ENCODE assay signal across 12 cellular contexts in genomic region chr5:150627731-150628545, GRCh38. TPM values are rescaled to one million over a fixed set of nuclear protein-coding genes. Genes with fewer than 3 reads are reported as not detected.
A peak's percentile ranks its signal among the peaks of the same experiment; 100 is the strongest.
DNase-seq lines count a peak whose midpoint lies in the region; ATAC-seq, FAIRE-seq and TF ChIP-seq lines count a peak whose summit lies in the region.
"Had no signal": no experiment of that assay in that cellular context is flagged by ENCODE, and none has a peak within 500 bp of the region (broad histone marks: within the 10 kb centered on the region; RNA-seq: fewer than 3 reads in every experiment).

No MANE protein-coding gene starts in this region.

- no peak overlapping the region for H2AFZ ChIP-seq in fibroblast of lung (ENCODE audit: low read length)

- no peak for FAIRE-seq in pancreas (lab: Jason Lieb, UNC)

- H3K4me3 ChIP-seq in BLaER1 (0 out of 2 replicates have a peak overlapping the region, but pooled peaks have one; percentile 8), Panc1 (ENCODE audit: low read depth in 2 of 2, low read length in 2 of 2) (no peak overlapping the region), fibroblast of lung (replicated peaks in 1 of 4; ENCODE audit: control extremely low read depth in 1 of 4, insufficient read depth in 1 of 4, low read depth in 3 of 4, low read length in 4 of 4) (no peak overlapping the region), pancreas (peak overlapping the region in 2 of 4 donors; percentile 81 to 92)

- peaks cover 32% of the 10 kb centered on the region for H3K36me3 ChIP-seq in BLaER1
- no peaks in the 10 kb centered on the region; the same call in 1 of the 2 replicates for H3K36me3 ChIP-seq in Panc1 (ENCODE audit: control insufficient read depth, insufficient read depth, low read length)
- no peaks in the 10 kb centered on the region for H3K36me3 ChIP-seq in fibroblast of lung (ENCODE audit: control insufficient read depth, insufficient read depth, low read length)
- no peaks in the 10 kb centered on the region for H3K36me3 ChIP-seq in pancreas

- H3K27ac ChIP-seq in BLaER1 (peak overlapping the region; percentile 82; the same call in 1 of the 2 replicates), Panc1 (ENCODE audit: low read length) (peak overlapping the region; percentile 71; the same call in 1 of the 2 replicates), fibroblast of lung (ENCODE audit: insufficient read depth, low read length) (no peak overlapping the region), pancreas (peak overlapping the region in 3 of 4 donors; percentile 69 to 92 (median 87))
- H3K27ac ChIP-seq: KMS-11 had no signal

- H3K79me2 ChIP-seq in fibroblast of lung (ENCODE audit: control insufficient read depth, insufficient read depth, low read length) = no peaks in the 10 kb centered on the region

- H3K9ac ChIP-seq in BLaER1 (peak overlapping the region; percentile 51), fibroblast of lung (ENCODE audit: insufficient read depth, low read length) (no peak overlapping the region)
- H3K9ac ChIP-seq: KMS-11 had no signal

- WGBS in pancreas, 2 donors = 64 to 66% methylated on average over 5 of the region's 5 CpGs

- no peak for TF ChIP-seq CTCF in Panc1 (IDR thresholded peaks at IDR 0.05)
- no peak for TF ChIP-seq CTCF in fibroblast of lung (conservative IDR thresholded peaks at IDR 0.05 in 1 of 2, IDR thresholded peaks at IDR 0.05 in 1 of 2; ENCODE audit: low read depth in 1 of 2, low read length in 2 of 2)
- TF ChIP-seq CTCF in pancreas (IDR thresholded peaks at IDR 0.05) = no peak

- ATAC-seq in Panc1 (no peak), pancreas (no peak), GM18858 (IDR thresholded peaks at IDR 0.05; ENCODE audit: unreplicated experiment) (no peak), HG03135 (IDR thresholded peaks at IDR 0.05; ENCODE audit: unreplicated experiment) (no peak), HG02571 (IDR thresholded peaks at IDR 0.05; ENCODE audit: unreplicated experiment) (no peak)

- H3K27me3 ChIP-seq in BLaER1 (no peaks in the 10 kb centered on the region), Panc1 (ENCODE audit: control insufficient read depth, insufficient read depth, low read length) (no peaks in the 10 kb centered on the region), fibroblast of lung (ENCODE audit: control insufficient read depth, insufficient read depth, low read length) (no peaks in the 10 kb centered on the region), pancreas (no peaks in the 10 kb centered on the region)

- no peak for DNase-seq in Panc1 (ENCODE audit: low read depth, low spot score)
- DNase-seq in fibroblast of lung (ENCODE audit: low read depth in 2 of 2) = peak; percentile 37 to 86
- DNase-seq in pancreas = peak in 1 of 6 donors; percentile 43
- no peak for DNase-seq in cerebellum (ENCODE audit: low spot score)
- DNase-seq: CD4-positive, alpha-beta memory T cell; NCI-H524; occipital lobe had no signal

- H4K20me1 ChIP-seq in BLaER1 = peaks cover 58% of the 10 kb centered on the region
- no peaks in the 10 kb centered on the region for H4K20me1 ChIP-seq in fibroblast of lung (ENCODE audit: control insufficient read depth, extremely low read depth, insufficient read depth, low read length)

- in situ Hi-C loops in Panc1 (cut with HindIII; ENCODE audit: low pct_unique_long_range_greater_than_20kb, low sequenced_read_pairs) = no loop called here

- BruUV-seq in Panc1 (replicated peaks; lab: Mats Ljungman, UMichigan) = TSS peak; percentile 59

- H3K4me2 ChIP-seq in BLaER1 = peak overlapping the region; percentile 93
- no peak overlapping the region for H3K4me2 ChIP-seq in fibroblast of lung (ENCODE audit: extremely low read depth, insufficient read depth, low read length)
- H3K4me2 ChIP-seq: KMS-11 had no signal

- intact Hi-C loops in Panc1 (cut with micrococcal nuclease; ENCODE audit: unreplicated experiment) (no loop called here), pancreas (cut with DNase I) (no loop called here)

- CTCF ChIA-PET in Panc1 (lab: Charles Lee) = interaction anchor here (0.7 kb wide), 1 partner anchor 14 kb away, joined by 3 read pairs; no protein-coding TSS in a partner anchor

- H3K4me1 ChIP-seq in BLaER1 (peaks cover 91% of the 10 kb centered on the region), Panc1 (ENCODE audit: control insufficient read depth, insufficient read depth, low read length) (peaks cover 91% of the 10 kb centered on the region), fibroblast of lung (ENCODE audit: control insufficient read depth, extremely low read depth, insufficient read depth, low read length) (peaks cover 18% of the 10 kb centered on the region), pancreas (peaks cover 0 to 16% (median 5%) of the 10 kb centered on the region in 3 donors)

- no peaks in the 10 kb centered on the region for H3K9me3 ChIP-seq in BLaER1
- no peaks in the 10 kb centered on the region for H3K9me3 ChIP-seq in Panc1 (ENCODE audit: control insufficient read depth, insufficient read depth, low read depth, low read length)
- no peaks in the 10 kb centered on the region for H3K9me3 ChIP-seq in fibroblast of lung (ENCODE audit: control insufficient read depth, insufficient read depth, low read depth, low read length)
- H3K9me3 ChIP-seq in pancreas = no peaks in the 10 kb centered on the region

- POLR2A ChIA-PET in Panc1 (lab: Charles Lee) = no interaction called here

RNA-seq across cellular contexts. Expression of gene SYNPO, which starts 12.5 kb away (rescaled TPM):
- total RNA-seq in Panc1 (2021; ENCODE audit: unreplicated experiment) (82.8 TPM), fibroblast of lung (5.6 and 6.6 TPM in 2 replicates), pancreas (10 to 100 TPM; 23.3 to 68.3 (median 28.4) TPM), cerebellum (1.4 TPM)
- polyA plus RNA-seq in Panc1 (2012; ENCODE audit: insufficient read length) = 66.3 TPM
- polyA plus RNA-seq in fibroblast of lung (9.8 and 10.5 TPM in 2 replicates), pancreas (10 to 100 TPM; 28.8 TPM)
- 25.0 and 50.9 TPM in 2 replicates for polyA plus RNA-seq in fibroblast of lung (2012)
- 115 and 181 TPM in 2 replicates for polyA minus RNA-seq in fibroblast of lung (ENCODE audit: low replicate concordance)
- polyA plus RNA-seq: CD4-positive, alpha-beta memory T cell had no signal

RNA-seq across cellular contexts. Expression of gene MYOZ3, which starts 33.1 kb away (rescaled TPM):
- total RNA-seq in Panc1 (2021; ENCODE audit: unreplicated experiment) (1.7 TPM), fibroblast of lung (0.33 and 0.77 TPM in 2 replicates), pancreas (under 1 TPM in 5 of 6 donors, not detected in 1; 0.05 to 0.50 (median 0.31) TPM), cerebellum (1.8 TPM)
- polyA plus RNA-seq in Panc1 (2012; ENCODE audit: insufficient read length) = 1.9 TPM
- polyA plus RNA-seq in fibroblast of lung (0.14 and 0.26 TPM in 2 replicates), pancreas (under 1 TPM; 0.23 to 0.28 TPM)
- polyA plus RNA-seq in fibroblast of lung (2012) = 0.14 and 0.17 TPM in 2 replicates
- polyA minus RNA-seq in fibroblast of lung (ENCODE audit: low replicate concordance) = 2.4 TPM in 1 of 2 replicates, not detected in the other
- total RNA-seq: CD4-positive, alpha-beta memory T cell had no signal
- polyA plus RNA-seq: CD4-positive, alpha-beta memory T cell had no signal

Comparison
In these comparisons a context has a peak if more than half of its experiments do, and no peak if none do; other contexts are left out.
1. DNase-seq: peak in fibroblast of lung (2 of 2); none in Panc1 (single experiment) and cerebellum (single experiment).